ENCODE assay signal across 17 cellular contexts in genomic region chr14:73823339-73823885, GRCh38. TPM values are rescaled to one million over a fixed set of nuclear protein-coding genes. Genes with fewer than 3 reads are reported as not detected.
A peak's percentile ranks its signal among the peaks of the same experiment; 100 is the strongest.
DNase-seq lines count a peak whose midpoint lies in the region; ATAC-seq and TF ChIP-seq lines count a peak whose summit lies in the region.
"Had no signal": no experiment of that assay in that cellular context is flagged by ENCODE, and none has a peak within 500 bp of the region (broad histone marks: within the 10 kb centered on the region; RNA-seq: fewer than 3 reads in every experiment).

No MANE protein-coding gene starts in this region.

- H3K36me3 ChIP-seq in PC-3 (ENCODE audit: low read depth, low read length): no peaks in the 10 kb centered on the region
- no peaks in the 10 kb centered on the region for H3K36me3 ChIP-seq in mucosa of rectum (ENCODE audit: control insufficient read depth in 2 of 2, insufficient read depth in 2 of 2, low read length in 2 of 2)
- H3K36me3 ChIP-seq in adrenal gland (replicated peaks in 1 of 2): no peaks in the 10 kb centered on the region

- POLR2A ChIA-PET in PC-3 (lab: Charles Lee; ENCODE audit: unreplicated experiment): interaction anchor here (0.6 to 0.7 kb wide), 2 partner anchors 25 to 81 kb away, joined by 3 to 4 read pairs; no protein-coding TSS in a partner anchor

- H3K27me3 Mint-ChIP-seq in brain: peaks cover 5% of the 10 kb centered on the region

- TF ChIP-seq CTCF in PC-3 (conservative IDR thresholded peaks at IDR 0.05; ENCODE audit: low read depth, low read length): no peak
- no peak for TF ChIP-seq CTCF in brain (conservative IDR thresholded peaks at IDR 0.05)
- TF ChIP-seq CTCF in adrenal gland (IDR thresholded peaks at IDR 0.05): no peak
- no peak for TF ChIP-seq CTCF in GM20000 (IDR thresholded peaks at IDR 0.05; ENCODE audit: extremely low read depth, missing control alignments)

- H3F3A ChIP-seq in PC-3 (ENCODE audit: low read length, unreplicated experiment): no peaks in the 10 kb centered on the region

- peak overlapping the region; percentile 63 for H3K4me2 ChIP-seq in PC-3 (ENCODE audit: low read length)
- H3K4me2 ChIP-seq: KMS-11 had no signal

- H2AFZ ChIP-seq in PC-3 (ENCODE audit: low read length): no peak overlapping the region

- ATAC-seq in PC-3: peak; percentile 80
- ATAC-seq in HG02759 (IDR thresholded peaks at IDR 0.05; ENCODE audit: unreplicated experiment): no peak

- TF ChIP-seq POLR2A in adrenal gland (IDR thresholded peaks at IDR 0.05): no peak

- H3K27ac ChIP-seq in PC-3 (ENCODE audit: low read length) (peak overlapping the region; percentile 44), mucosa of rectum (ENCODE audit: low read depth in 2 of 2, low read length in 2 of 2) (peak overlapping the region; percentile 50 to 58), adrenal gland (no peak overlapping the region)
- H3K27ac ChIP-seq: KMS-11 had no signal

- H3K4me3 ChIP-seq in PC-3 (ENCODE audit: low read length): no peak overlapping the region
- H3K4me3 ChIP-seq in mucosa of rectum (ENCODE audit: low read length in 2 of 2): no peak overlapping the region
- no peak overlapping the region for H3K4me3 ChIP-seq in adrenal gland

- intact Hi-C loops in PC-3 (cut with micrococcal nuclease): no loop called here
- intact Hi-C loops in adrenal gland (cut with DNase I): loop anchor here in 1 of 2 donors (5.0 kb wide), 1 partner anchor 96 kb away; no protein-coding TSS in a partner anchor

- peak overlapping the region in 3 of 5 experiments; percentile 20 to 66 (median 48) for H3K27ac Mint-ChIP-seq in brain
- H3K27ac Mint-ChIP-seq: H9 had no signal

- H3K9me3 Mint-ChIP-seq in brain: peaks cover 2 to 9% (median 6%) of the 10 kb centered on the region in 5 experiments
- H3K9me3 Mint-ChIP-seq: CD8-positive, alpha-beta memory T cell; H9 had no signal

- H3K9me3 ChIP-seq in PC-3 (ENCODE audit: low read length): no peaks in the 10 kb centered on the region
- H3K9me3 ChIP-seq in mucosa of rectum (ENCODE audit: control insufficient read depth in 2 of 2, low read length in 2 of 2): no peaks in the 10 kb centered on the region
- H3K9me3 ChIP-seq in adrenal gland (replicated peaks in 1 of 3): no peaks in the 10 kb centered on the region

- no peaks in the 10 kb centered on the region for H4K20me1 ChIP-seq in PC-3 (ENCODE audit: low read length)

- no peaks in the 10 kb centered on the region for H3K36me3 Mint-ChIP-seq in brain
- H3K36me3 Mint-ChIP-seq: CD8-positive, alpha-beta memory T cell had no signal

- H3K4me3 Mint-ChIP-seq in brain: no peak overlapping the region
- H3K4me3 Mint-ChIP-seq: CD8-positive, alpha-beta memory T cell; H9 had no signal

- peaks cover 36% of the 10 kb centered on the region for H3K4me1 ChIP-seq in PC-3 (ENCODE audit: insufficient read depth, low read length)
- H3K4me1 ChIP-seq in mucosa of rectum (ENCODE audit: control insufficient read depth in 2 of 2, insufficient read depth in 2 of 2, low read length in 2 of 2): peaks cover 2 to 11% of the 10 kb centered on the region in 2 donors
- H3K4me1 ChIP-seq in adrenal gland (replicated peaks in 1 of 2): peaks cover 0 to 11% of the 10 kb centered on the region in 2 donors

- DNase-seq in PC-3: peak; percentile 70
- no peak for DNase-seq in adrenal gland
- DNase-seq in GM20000 (ENCODE audit: low spot score): no peak
- DNase-seq in NCI-H2227 (lab: John Stamatoyannopoulos, UW; ENCODE audit: unreplicated experiment): no peak
- DNase-seq: ACHN; C1 segment of cervical spinal cord; CD8-positive, alpha-beta memory T cell; H9; NCI-H1436 treated with DMSO at 0.1 percent for 48 hours; NCI-H2029 treated with DMSO at 0.1 percent for 48 hours; NCI-H2171 treated with DMSO at 0.1 percent for 48 hours; NCI-H446 treated with DMSO at 0.1 percent for 48 hours; SHP77 had no signal

- no peaks in the 10 kb centered on the region for H3K79me2 ChIP-seq in PC-3 (ENCODE audit: low read length)

- BruUV-seq in PC-3 (replicated peaks; lab: Mats Ljungman, UMichigan): no TSS peak

- CTCF ChIA-PET in PC-3 (lab: Charles Lee): interaction anchor here (0.6 kb wide), 2 partner anchors 35 to 93 kb away, joined by 3 read pairs; no protein-coding TSS in a partner anchor

- H3K27me3 ChIP-seq in PC-3 (ENCODE audit: low read length) (no peaks in the 10 kb centered on the region), mucosa of rectum (ENCODE audit: control insufficient read depth in 2 of 2, insufficient read depth in 2 of 2, low read length in 2 of 2) (no peaks in the 10 kb centered on the region), adrenal gland (no peaks in the 10 kb centered on the region)

- H3K9ac ChIP-seq in PC-3 (ENCODE audit: low read length): no peak overlapping the region
- H3K9ac ChIP-seq in mucosa of rectum (ENCODE audit: low read depth in 1 of 2, low read length in 2 of 2): no peak overlapping the region
- H3K9ac ChIP-seq: KMS-11 had no signal

- peaks cover 18% of the 10 kb centered on the region for H3K4me1 Mint-ChIP-seq in brain
- H3K4me1 Mint-ChIP-seq: H9 had no signal

- H3K9me2 ChIP-seq in PC-3 (replicated peaks; ENCODE audit: low read length): no peaks in the 10 kb centered on the region

RNA-seq across cellular contexts. Expression of gene PTGR2, which starts 28.2 kb away (rescaled TPM):
- 6.2 and 7.9 TPM in 2 replicates for total RNA-seq in PC-3 (2014; rRNA removed)
- polyA plus RNA-seq in brain (ENCODE audit: insufficient read depth, low read depth, low replicate concordance): 10.5 TPM
- total RNA-seq in adrenal gland: 10 to 100 TPM; 10.2 to 43.7 (median 19.9) TPM
- polyA plus RNA-seq in adrenal gland: 10 to 100 TPM in 2 of 3 donors, 1 to 10 TPM in 1; 8.8 to 32.5 (median 11.2) TPM

Comparison
In these comparisons a context has a peak if more than half of its experiments do, and no peak if none do; other contexts are left out.
1. H3K27ac ChIP-seq: peak in PC-3 (single experiment) and mucosa of rectum (2 of 2); none in adrenal gland (0 of 5).